Comparison of ENCODE assay signal across 8 cellular contexts in genomic region chr2:36930788-36931410, GRCh38. TPM values are rescaled to one million over a fixed set of nuclear protein-coding genes. Genes with fewer than 3 reads are reported as not detected.
A peak's percentile ranks its signal among the peaks of the same experiment; 100 is the strongest.
DNase-seq lines count a peak whose midpoint lies in the region; ATAC-seq and TF ChIP-seq lines count a peak whose summit lies in the region.
"Not testable (repeated sequence)": the region's sequence is repeated elsewhere in the genome, so short reads cannot be mapped to it uniquely, and the experiment has no call there.

No MANE protein-coding gene starts in this region.

- not testable (repeated sequence) for H3F3A ChIP-seq in GM23338 (replicated peaks; ENCODE audit: low read depth)

- peak overlapping the region; percentile 87 for H3K27ac Mint-ChIP-seq in GM23338

- not testable (repeated sequence) for ATAC-seq in GM23338

- H3K4me1 Mint-ChIP-seq in GM23338, result peaks cover 27% of the 10 kb centered on the region

- not testable (repeated sequence) for TF ChIP-seq CTCF in GM23338 (conservative IDR thresholded peaks at IDR 0.05; ENCODE audit: low read depth in 2 of 2); astrocyte of the spinal cord (IDR thresholded peaks at IDR 0.05; ENCODE audit: low read depth, low read length); right atrium auricular region (IDR thresholded peaks at IDR 0.05); osteoblast (IDR thresholded peaks at IDR 0.05; ENCODE audit: extremely low read depth, low read depth, low read length)

- not testable (repeated sequence) for H3K36me3 ChIP-seq in GM23338 (ENCODE audit: insufficient read depth); right atrium auricular region; osteoblast (ENCODE audit: insufficient read depth, low read length)

- H3K9me3 ChIP-seq in right atrium auricular region; osteoblast (ENCODE audit: low read depth, low read length): not testable (repeated sequence)

- in situ Hi-C loops in astrocyte of the spinal cord (cut with HindIII; ENCODE audit: low sequenced_read_pairs), result not testable (repeated sequence)

- H3K9me2 ChIP-seq in GM23338 (ENCODE audit: insufficient read depth), result not testable (repeated sequence)

- peak overlapping the region; percentile 91 for H3K27ac ChIP-seq in GM23338 (ENCODE audit: low read depth)
- peak overlapping the region; percentile 87 for H3K27ac ChIP-seq in epithelial cell of prostate
- H3K27ac ChIP-seq in right atrium auricular region, result peak overlapping the region; percentile 24 to 73
- peak overlapping the region; percentile 60 for H3K27ac ChIP-seq in osteoblast (ENCODE audit: low read depth, low read length)

- not testable (repeated sequence) for H2AFZ ChIP-seq in GM23338; osteoblast (ENCODE audit: low read length)

- H3K4me1 ChIP-seq in GM23338 (ENCODE audit: insufficient read depth), result peaks cover 24% of the 10 kb centered on the region; the same call in 1 of the 2 replicates
- peaks cover 0 to 19% of the 10 kb centered on the region in 2 donors for H3K4me1 ChIP-seq in right atrium auricular region
- peaks cover 16% of the 10 kb centered on the region for H3K4me1 ChIP-seq in osteoblast (ENCODE audit: insufficient read depth, low read length)

- H3K36me3 Mint-ChIP-seq in GM23338 (ENCODE audit: low read depth), result not testable (repeated sequence)

- not testable (repeated sequence) for H3K27me3 ChIP-seq in GM23338 (ENCODE audit: insufficient read depth); right atrium auricular region; osteoblast (ENCODE audit: insufficient read depth, low read length)

- H3K79me2 ChIP-seq in GM23338 (replicated peaks; ENCODE audit: insufficient read depth) (peaks cover 65% of the 10 kb centered on the region), osteoblast (ENCODE audit: insufficient read depth, low read length) (peaks cover 27% of the 10 kb centered on the region)

- not testable (repeated sequence) for H4K20me1 ChIP-seq in GM23338 (replicated peaks; ENCODE audit: insufficient read depth); osteoblast (ENCODE audit: insufficient read depth, low read length)

- not testable (repeated sequence) for H3K4me3 Mint-ChIP-seq in GM23338

- H3K4me2 ChIP-seq in GM23338 (0 out of 2 replicates have a peak overlapping the region, but pooled peaks have one; percentile 25), osteoblast (ENCODE audit: insufficient read depth, low read length) (peak overlapping the region; percentile 47)

- not testable (repeated sequence) for H3K9me3 Mint-ChIP-seq in GM23338

- DNase-seq in AG08396 (ENCODE audit: low spot score), result peak; percentile 18
- not testable (repeated sequence) for DNase-seq in GM23338 (ENCODE audit: low spot score); right atrium auricular region (ENCODE audit: low spot score); osteoblast (ENCODE audit: insufficient read length, low spot score, missing footprints)
- peak; percentile 2 for DNase-seq in NCI-H446 treated with DMSO at 0.1 percent for 48 hours (lab: John Stamatoyannopoulos, UW)
- DNase-seq in astrocyte of the spinal cord (ENCODE audit: low read depth, low spot score), result peak; percentile 73
- peak; percentile 39 for DNase-seq in epithelial cell of prostate (ENCODE audit: low read depth, low spot score)
- DNase-seq in stromal cell of bone marrow (ENCODE audit: low read depth), result peak; percentile 61

- not testable (repeated sequence) for H3K27me3 Mint-ChIP-seq in GM23338 (ENCODE audit: insufficient read depth, low read depth, poor library complexity)

- not testable (repeated sequence) for H3K4me3 ChIP-seq in GM23338; astrocyte of the spinal cord (ENCODE audit: low read depth, low read length); right atrium auricular region; osteoblast (ENCODE audit: insufficient read depth, low read length)

RNA-seq across cellular contexts. Expression of gene STRN, which starts 35.4 kb away (rescaled TPM):
- 34.0 and 34.5 TPM in 2 replicates for total RNA-seq in GM23338 (2014; rRNA removed; shearing (Covaris generic))
- 15.0 and 16.1 TPM in 2 replicates for polyA plus RNA-seq in GM23338 (2016; fragmentation: Nextera tagmentation; extraction: Ambion mirVana)
- total RNA-seq in right atrium auricular region (10 to 100 TPM; 29.2 to 34.5 TPM), osteoblast (21.4 and 25.0 TPM in 2 replicates)
